Comparison of ENCODE assay signal across 2 cellular contexts in genomic region chr22:25754527-25755202, GRCh38.
TF ChIP-seq lines count a peak whose summit lies in the region.

No MANE protein-coding gene starts in this region.

TF ChIP-seq in SK-N-SH treated with all-trans-retinoic acid at 6 μM for 48 hours, 23 proteins besides CTCF, POLR2A, EP300 and RAD21 (continued from another document):
- no peak; the same call in 1 of the 2 replicates for TF ChIP-seq TOX (CRISPR knock-in tag; IDR thresholded peaks at IDR 0.05; ENCODE audit: borderline replicate concordance)
- no peak for TF ChIP-seq OSR1 (CRISPR knock-in tag; IDR thresholded peaks at IDR 0.05)
- no peak for TF ChIP-seq RARB (CRISPR knock-in tag; IDR thresholded peaks at IDR 0.05)
- TF ChIP-seq SNAI2 (CRISPR knock-in tag; IDR thresholded peaks at IDR 0.05) = no peak
- no peak for TF ChIP-seq ZNF70 (CRISPR knock-in tag; IDR thresholded peaks at IDR 0.05)
- no peak for TF ChIP-seq POU6F1 (CRISPR knock-in tag; IDR thresholded peaks at IDR 0.05; ENCODE audit: borderline replicate concordance, low read depth)
- no peak for TF ChIP-seq BACH2 (CRISPR knock-in tag; IDR thresholded peaks at IDR 0.05; ENCODE audit: borderline replicate concordance)
- TF ChIP-seq ARNTL (CRISPR knock-in tag; IDR thresholded peaks at IDR 0.05; ENCODE audit: borderline replicate concordance, low read depth) = no peak

TF ChIP-seq in SK-N-SH, 30 proteins besides CTCF, POLR2A, EP300 and RAD21 (continued from another document):
- TF ChIP-seq, protein P1, sequence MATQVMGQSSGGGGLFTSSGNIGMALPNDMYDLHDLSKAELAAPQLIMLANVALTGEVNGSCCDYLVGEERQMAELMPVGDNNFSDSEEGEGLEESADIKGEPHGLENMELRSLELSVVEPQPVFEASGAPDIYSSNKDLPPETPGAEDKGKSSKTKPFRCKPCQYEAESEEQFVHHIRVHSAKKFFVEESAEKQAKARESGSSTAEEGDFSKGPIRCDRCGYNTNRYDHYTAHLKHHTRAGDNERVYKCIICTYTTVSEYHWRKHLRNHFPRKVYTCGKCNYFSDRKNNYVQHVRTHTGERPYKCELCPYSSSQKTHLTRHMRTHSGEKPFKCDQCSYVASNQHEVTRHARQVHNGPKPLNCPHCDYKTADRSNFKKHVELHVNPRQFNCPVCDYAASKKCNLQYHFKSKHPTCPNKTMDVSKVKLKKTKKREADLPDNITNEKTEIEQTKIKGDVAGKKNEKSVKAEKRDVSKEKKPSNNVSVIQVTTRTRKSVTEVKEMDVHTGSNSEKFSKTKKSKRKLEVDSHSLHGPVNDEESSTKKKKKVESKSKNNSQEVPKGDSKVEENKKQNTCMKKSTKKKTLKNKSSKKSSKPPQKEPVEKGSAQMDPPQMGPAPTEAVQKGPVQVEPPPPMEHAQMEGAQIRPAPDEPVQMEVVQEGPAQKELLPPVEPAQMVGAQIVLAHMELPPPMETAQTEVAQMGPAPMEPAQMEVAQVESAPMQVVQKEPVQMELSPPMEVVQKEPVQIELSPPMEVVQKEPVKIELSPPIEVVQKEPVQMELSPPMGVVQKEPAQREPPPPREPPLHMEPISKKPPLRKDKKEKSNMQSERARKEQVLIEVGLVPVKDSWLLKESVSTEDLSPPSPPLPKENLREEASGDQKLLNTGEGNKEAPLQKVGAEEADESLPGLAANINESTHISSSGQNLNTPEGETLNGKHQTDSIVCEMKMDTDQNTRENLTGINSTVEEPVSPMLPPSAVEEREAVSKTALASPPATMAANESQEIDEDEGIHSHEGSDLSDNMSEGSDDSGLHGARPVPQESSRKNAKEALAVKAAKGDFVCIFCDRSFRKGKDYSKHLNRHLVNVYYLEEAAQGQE (IDR thresholded peaks at IDR 0.05; ENCODE audit: low read depth, low read length) = no peak
- TF ChIP-seq, protein P2, sequence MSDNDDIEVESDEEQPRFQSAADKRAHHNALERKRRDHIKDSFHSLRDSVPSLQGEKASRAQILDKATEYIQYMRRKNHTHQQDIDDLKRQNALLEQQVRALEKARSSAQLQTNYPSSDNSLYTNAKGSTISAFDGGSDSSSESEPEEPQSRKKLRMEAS (IDR thresholded peaks at IDR 0.05; ENCODE audit: low read depth) = no peak
- TF ChIP-seq GABPA (IDR thresholded peaks at IDR 0.05; ENCODE audit: low read depth) = no peak
- no peak for TF ChIP-seq RXRA (IDR thresholded peaks at IDR 0.05; ENCODE audit: borderline replicate concordance, low read depth)
- no peak for TF ChIP-seq NRF1 (IDR thresholded peaks at IDR 0.05; ENCODE audit: low read depth, low read length)
- TF ChIP-seq MEF2A (IDR thresholded peaks at IDR 0.05; ENCODE audit: borderline replicate concordance, low read depth) = no peak
- no peak for TF ChIP-seq SIN3A (IDR thresholded peaks at IDR 0.05; ENCODE audit: borderline replicate concordance, low read depth, low read length)
- no peak for TF ChIP-seq TEAD4 (IDR thresholded peaks at IDR 0.05; ENCODE audit: borderline replicate concordance, insufficient read depth)
- no peak for TF ChIP-seq ELF1 (IDR thresholded peaks at IDR 0.05)
TF ChIP-seq in SK-N-SH: peak in this region for 0.
